Comparison of ENCODE assay signal across 15 cellular contexts in genomic region chr6:53495496-53495895, GRCh38.
"Had no signal": no experiment of that assay in that cellular context is flagged by ENCODE, and none has a peak within 500 bp of the region (broad histone marks: within the 10 kb centered on the region; RNA-seq: fewer than 3 reads in every experiment).

No MANE protein-coding gene starts in this region.

- ATAC-seq: heart left ventricle; mucosa of descending colon; stimulated activated naive CD8-positive, alpha-beta T cell treated with anti-CD3 and anti-CD28 coated beads, Interleukin-15, Interleukin-2, amounts not matched to agents 100 U/mL and 50 U/mL, for 24 hours had no signal

- H3K27me3 ChIP-seq: heart left ventricle, tibial artery had no signal

- H3K4me3 ChIP-seq: heart left ventricle, left ventricle myocardium inferior, mucosa of descending colon, tibial artery had no signal

- H3K9me3 ChIP-seq: heart left ventricle, left ventricle myocardium inferior, mucosa of descending colon, tibial artery had no signal

- DNase-seq: activated CD4-positive, alpha-beta T cell treated with anti-CD3 and anti-CD28 coated beads, Interleukin-2, amount 50 U/mL, for 48 hours; activated gamma-delta T cell; effector CD8-positive, alpha-beta T cell; heart left ventricle; left ventricle myocardium inferior; mucosa of descending colon; naive B cell; retina; stimulated activated CD4-positive, alpha-beta T cell treated with anti-CD3 and anti-CD28 coated beads, Interleukin-12 subunit alpha, Interleukin-12 subunit beta, amount 100 ng/mL, for 4 hours; stimulated activated CD4-positive, alpha-beta T cell treated with anti-CD3 and anti-CD28 coated beads, Interleukin-1b, Interleukin-23, amount 100 ng/mL, for 48 hours; stimulated activated naive CD8-positive, alpha-beta T cell treated with anti-CD3 and anti-CD28 coated beads, Interleukin-15, Interleukin-2, amounts not matched to agents 100 U/mL and 50 U/mL, for 24 hours; substantia nigra; T-helper 1 cell; tibial artery had no signal

- H3K27ac ChIP-seq: left ventricle myocardium inferior, tibial artery, VCaP had no signal
